Comparison of ENCODE assay signal across 1 cellular context in the genomic region with DNA sequence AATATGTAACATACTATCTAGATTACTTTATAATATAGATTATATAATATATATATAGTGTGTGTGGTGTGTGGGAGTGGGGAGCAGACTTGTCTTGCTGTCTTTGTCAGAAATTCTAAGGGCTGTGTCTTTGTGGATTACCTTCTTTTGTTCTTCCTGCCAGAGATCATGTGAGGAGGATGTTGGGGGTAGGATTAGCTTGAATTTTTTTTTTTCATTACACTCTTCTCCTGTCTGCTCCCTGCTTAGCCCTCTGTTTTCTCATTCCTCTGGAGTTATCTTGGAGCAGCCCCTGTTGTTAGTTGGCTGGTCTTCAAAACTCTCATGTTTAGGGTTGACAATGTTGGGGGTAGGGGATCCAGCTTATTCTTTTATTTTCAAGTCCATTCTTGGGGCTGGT.
TF ChIP-seq lines count a peak whose summit lies in the region.

No MANE protein-coding gene starts in this region.

TF ChIP-seq in HEK293T, 16 proteins besides CTCF, POLR2A, EP300 and RAD21 (continued from another document):
- TF ChIP-seq L3MBTL2 (conservative IDR thresholded peaks at IDR 0.05) (no peak), HDGF (IDR thresholded peaks at IDR 0.05; ENCODE audit: borderline replicate concordance) (no peak), CTBP1 (IDR thresholded peaks at IDR 0.05; ENCODE audit: borderline replicate concordance) (no peak), TARDBP (IDR thresholded peaks at IDR 0.05) (no peak), ARNT (IDR thresholded peaks at IDR 0.05) (no peak), SP1 (IDR thresholded peaks at IDR 0.05) (no peak), BHLHE40 (IDR thresholded peaks at IDR 0.05; ENCODE audit: borderline replicate concordance) (no peak), ZNF384 (IDR thresholded peaks at IDR 0.05) (no peak), FOXA1 (IDR thresholded peaks at IDR 0.05) (no peak), SUZ12 (IDR thresholded peaks at IDR 0.05) (no peak), LEF1 (IDR thresholded peaks at IDR 0.05; ENCODE audit: borderline replicate concordance) (no peak), FOXM1 (IDR thresholded peaks at IDR 0.05; ENCODE audit: borderline replicate concordance) (no peak), FOXK2 (IDR thresholded peaks at IDR 0.05) (no peak)
